1 cellular context compared by ENCODE assay signal in the genomic region with DNA sequence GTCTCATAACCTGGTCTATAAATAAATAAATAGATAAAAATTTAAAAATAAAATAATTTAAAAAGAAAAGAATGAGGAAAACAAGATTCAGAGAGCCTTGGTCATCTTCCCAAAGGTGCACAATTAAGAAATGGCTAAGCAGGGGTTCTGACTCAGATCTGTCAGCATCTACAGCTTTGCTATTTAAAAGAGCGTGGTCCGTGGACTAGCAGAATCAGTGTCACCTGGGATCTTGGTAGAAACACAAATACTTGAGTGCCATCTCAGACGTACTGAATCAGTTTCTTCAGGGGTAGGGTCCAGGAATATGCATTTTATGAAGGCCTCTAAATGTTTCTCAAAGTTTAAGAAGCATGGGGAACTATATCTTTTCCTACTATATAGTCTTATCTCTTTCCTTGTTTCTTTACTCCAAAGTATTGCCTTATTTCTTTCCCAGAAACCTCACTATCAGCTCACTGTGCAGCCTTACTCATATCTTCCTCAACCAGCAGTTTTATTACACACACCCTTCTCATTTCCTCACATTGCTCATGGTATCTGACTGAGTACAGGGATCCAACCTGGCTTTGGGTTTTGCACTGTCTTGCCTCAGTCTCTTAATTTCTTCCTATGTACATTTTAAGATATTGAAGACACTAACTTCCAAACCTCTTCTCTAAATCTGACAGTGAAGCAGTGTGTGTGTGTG.
TF ChIP-seq lines count a peak whose summit lies in the region.

No MANE protein-coding gene starts in this region.

TF ChIP-seq in endothelial cell of umbilical vein, 7 proteins besides CTCF, POLR2A, EP300 and RAD21:
- TF ChIP-seq FOS (IDR thresholded peaks at IDR 0.05; ENCODE audit: borderline replicate concordance, insufficient read depth, low read length) (peak; percentile 62), GATA2 (IDR thresholded peaks at IDR 0.05; ENCODE audit: insufficient read depth, insufficient read length, low read depth, low read length) (peak; percentile 59), POLR2AphosphoS5 (IDR thresholded peaks at IDR 0.05; ENCODE audit: insufficient read depth, low read depth, low read length) (no peak), EZH2 (IDR thresholded peaks at IDR 0.05; ENCODE audit: borderline replicate concordance, low read depth, low read length, severe bottlenecking) (no peak)
